Comparison of ENCODE assay signal across 11 cellular contexts in genomic region chr3:64321747-64322146, GRCh38.
DNase-seq lines count a peak whose midpoint lies in the region; ATAC-seq and TF ChIP-seq lines count a peak whose summit lies in the region.
"Had no signal": no experiment of that assay in that cellular context is flagged by ENCODE, and none has a peak within 500 bp of the region (broad histone marks: within the 10 kb centered on the region; RNA-seq: fewer than 3 reads in every experiment).

No MANE protein-coding gene starts in this region.

- no peak for TF ChIP-seq CTCF in right lobe of liver (IDR thresholded peaks at IDR 0.05)
- no peak for TF ChIP-seq CTCF in gastroesophageal sphincter (IDR thresholded peaks at IDR 0.05)

- H3K27ac ChIP-seq in HUES48 (ENCODE audit: low read depth, low read length) (peak overlapping the region; percentile 37), right lobe of liver (no peak overlapping the region), gastroesophageal sphincter (peak overlapping the region in 1 of 4 donors; percentile 10)

- H3K27me3 ChIP-seq in HUES48 (ENCODE audit: control insufficient read depth, insufficient read depth, low read length) (no peaks in the 10 kb centered on the region), right lobe of liver (no peaks in the 10 kb centered on the region), gastroesophageal sphincter (no peaks in the 10 kb centered on the region)

- no peak overlapping the region for H3K27ac Mint-ChIP-seq in activated CD4-positive, alpha-beta memory T cell treated with anti-CD3 and anti-CD28 coated beads, Interleukin-2, amount 10 ng/mL, durations not matched to agents 7 days and 5 days
- H3K27ac Mint-ChIP-seq: activated CD4-positive, alpha-beta T cell treated with anti-CD3 and anti-CD28 coated beads for 36 hours; CD8-positive, alpha-beta T cell; stimulated activated memory B cell treated with anti-CD40 and anti-IgM and Interleukin-4, amounts not matched to agents 10 μg/mL and 1 μg/mL and 100 μg/mL, for 72 hours had no signal

- POLR2A ChIA-PET in activated CD4-positive, alpha-beta memory T cell treated with anti-CD3 and anti-CD28 coated beads, Interleukin-2, amount 10 ng/mL, durations not matched to agents 7 days and 5 days (lab: Charles Lee), result no interaction called here

- peak; percentile 60 to 88 (median 78) for ATAC-seq in right lobe of liver
- ATAC-seq in GM18870 (IDR thresholded peaks at IDR 0.05; ENCODE audit: unreplicated experiment), result no peak
- no peak for ATAC-seq in gastroesophageal sphincter
- no peak for ATAC-seq in HG03095 (IDR thresholded peaks at IDR 0.05; ENCODE audit: unreplicated experiment)
- ATAC-seq: activated CD4-positive, alpha-beta T cell treated with anti-CD3 and anti-CD28 coated beads for 36 hours; CD8-positive, alpha-beta T cell; stimulated activated memory B cell treated with anti-CD40 and anti-IgM and Interleukin-4, amounts not matched to agents 10 μg/mL and 1 μg/mL and 100 μg/mL, for 72 hours had no signal

- 15% methylated on average over 1 of the region's 1 CpG for WGBS in right lobe of liver (ENCODE audit: insufficient coverage, low coverage, low lambda C conversion rate, missing lambda C conversion rate)
- 0 to 13% methylated on average over 1 of the region's 1 CpG for WGBS in gastroesophageal sphincter (ENCODE audit: low coverage in 1 of 2), 2 donors

- TF ChIP-seq EP300 in gastroesophageal sphincter (IDR thresholded peaks at IDR 0.05), result no peak

- H3K4me1 Mint-ChIP-seq in activated CD4-positive, alpha-beta memory T cell treated with anti-CD3 and anti-CD28 coated beads, Interleukin-2, amount 10 ng/mL, durations not matched to agents 7 days and 5 days, result no peaks in the 10 kb centered on the region
- H3K4me1 Mint-ChIP-seq: stimulated activated memory B cell treated with anti-CD40 and anti-IgM and Interleukin-4, amounts not matched to agents 10 μg/mL and 1 μg/mL and 100 μg/mL, for 72 hours had no signal

- H3K4me3 Mint-ChIP-seq in activated CD4-positive, alpha-beta memory T cell treated with anti-CD3 and anti-CD28 coated beads, Interleukin-2, amount 10 ng/mL, durations not matched to agents 7 days and 5 days, result no peak overlapping the region
- H3K4me3 Mint-ChIP-seq: activated CD4-positive, alpha-beta T cell treated with anti-CD3 and anti-CD28 coated beads for 36 hours; CD8-positive, alpha-beta T cell; stimulated activated memory B cell treated with anti-CD40 and anti-IgM and Interleukin-4, amounts not matched to agents 10 μg/mL and 1 μg/mL and 100 μg/mL, for 72 hours had no signal

- peak; percentile 80 for DNase-seq in AG08396 (ENCODE audit: low spot score)
- DNase-seq in dedifferentiated amniotic fluid mesenchymal stem cell (ENCODE audit: extremely low spot score), result peak; percentile 73
- DNase-seq in right lobe of liver, result no peak
- no peak for DNase-seq in activated CD4-positive, alpha-beta memory T cell treated with anti-CD3 and anti-CD28 coated beads, Interleukin-2, amount 10 ng/mL, durations not matched to agents 7 days and 5 days
- DNase-seq: activated CD4-positive, alpha-beta T cell treated with anti-CD3 and anti-CD28 coated beads for 36 hours; CD8-positive, alpha-beta T cell had no signal

- H3K9me3 ChIP-seq in HUES48 (ENCODE audit: control insufficient read depth, insufficient read depth, low read length) (no peaks in the 10 kb centered on the region), right lobe of liver (no peaks in the 10 kb centered on the region), gastroesophageal sphincter (no peaks in the 10 kb centered on the region)

- CTCF ChIA-PET in activated CD4-positive, alpha-beta memory T cell treated with anti-CD3 and anti-CD28 coated beads, Interleukin-2, amount 10 ng/mL, durations not matched to agents 7 days and 5 days (lab: Charles Lee), result no interaction called here

- H3K9me3 Mint-ChIP-seq in activated CD4-positive, alpha-beta memory T cell treated with anti-CD3 and anti-CD28 coated beads, Interleukin-2, amount 10 ng/mL, durations not matched to agents 7 days and 5 days, result no peaks in the 10 kb centered on the region
- H3K9me3 Mint-ChIP-seq: CD8-positive, alpha-beta T cell; stimulated activated memory B cell treated with anti-CD40 and anti-IgM and Interleukin-4, amounts not matched to agents 10 μg/mL and 1 μg/mL and 100 μg/mL, for 72 hours had no signal

- H3K36me3 Mint-ChIP-seq in activated CD4-positive, alpha-beta memory T cell treated with anti-CD3 and anti-CD28 coated beads, Interleukin-2, amount 10 ng/mL, durations not matched to agents 7 days and 5 days (ENCODE audit: low read depth), result no peaks in the 10 kb centered on the region
- H3K36me3 Mint-ChIP-seq: CD8-positive, alpha-beta T cell; stimulated activated memory B cell treated with anti-CD40 and anti-IgM and Interleukin-4, amounts not matched to agents 10 μg/mL and 1 μg/mL and 100 μg/mL, for 72 hours had no signal

- TF ChIP-seq POLR2A in right lobe of liver (IDR thresholded peaks at IDR 0.05), result no peak
- TF ChIP-seq POLR2A in gastroesophageal sphincter (IDR thresholded peaks at IDR 0.05), result no peak

- H3K4me3 ChIP-seq in HUES48 (ENCODE audit: low read depth, low read length) (no peak overlapping the region), right lobe of liver (no peak overlapping the region), gastroesophageal sphincter (no peak overlapping the region)

- no peaks in the 10 kb centered on the region for H3K36me3 ChIP-seq in HUES48 (ENCODE audit: control insufficient read depth, insufficient read depth, low read length)
- no peaks in the 10 kb centered on the region for H3K36me3 ChIP-seq in right lobe of liver
- no peaks in the 10 kb centered on the region for H3K36me3 ChIP-seq in gastroesophageal sphincter

- H3K4me1 ChIP-seq in HUES48 (ENCODE audit: control insufficient read depth, insufficient read depth, low read length), result peaks cover 7% of the 10 kb centered on the region; the same call in 1 of the 2 replicates
- no peaks in the 10 kb centered on the region for H3K4me1 ChIP-seq in right lobe of liver
- H3K4me1 ChIP-seq in gastroesophageal sphincter, result peaks cover 0 to 14% (median 0%) of the 10 kb centered on the region in 3 donors

- no peak overlapping the region for H3K9ac ChIP-seq in HUES48 (ENCODE audit: low read depth, low read length)

- H3K27me3 Mint-ChIP-seq in activated CD4-positive, alpha-beta memory T cell treated with anti-CD3 and anti-CD28 coated beads, Interleukin-2, amount 10 ng/mL, durations not matched to agents 7 days and 5 days, result peaks cover 2% of the 10 kb centered on the region
- H3K27me3 Mint-ChIP-seq: stimulated activated memory B cell treated with anti-CD40 and anti-IgM and Interleukin-4, amounts not matched to agents 10 μg/mL and 1 μg/mL and 100 μg/mL, for 72 hours had no signal

- intact Hi-C loops in right lobe of liver (cut with DNase I), result no loop called here

Comparison
In these comparisons a context has a peak if more than half of its experiments do, and no peak if none do; other contexts are left out.
1. DNase-seq: peak in AG08396 (single experiment) and dedifferentiated amniotic fluid mesenchymal stem cell (single experiment); none in right lobe of liver (0 of 3) and activated CD4-positive, alpha-beta memory T cell treated with anti-CD3 and anti-CD28 coated beads, Interleukin-2, amount 10 ng/mL, durations not matched to agents 7 days and 5 days (single experiment).
2. ATAC-seq: peak in right lobe of liver (4 of 4); none in GM18870 (single experiment), gastroesophageal sphincter (single experiment) and HG03095 (single experiment).